Comparison of ENCODE assay signal across 28 cellular contexts in genomic region chr2:134029478-134029877, GRCh38.
"Had no signal": no experiment of that assay in that cellular context is flagged by ENCODE, and none has a peak within 500 bp of the region (broad histone marks: within the 10 kb centered on the region; RNA-seq: fewer than 3 reads in every experiment).

No MANE protein-coding gene starts in this region.

- H3K4me1 ChIP-seq: ascending aorta, breast epithelium, gastrocnemius medialis, lower lobe of right lung, uterus had no signal

- DNase-seq: activated CD4-positive, alpha-beta memory T cell treated with anti-CD3 and anti-CD28 coated beads for 36 hours; activated CD4-positive, alpha-beta T cell treated with anti-CD3 and anti-CD28 coated beads for 4 hours; activated CD8-positive, alpha-beta memory T cell treated with anti-CD3 and anti-CD28 coated beads, Interleukin-2, amount 50 U/mL, for 4 hours; activated gamma-delta T cell; activated naive CD4-positive, alpha-beta T cell treated with anti-CD3 and anti-CD28 coated beads, Interleukin-2, amount 10 ng/mL, durations not matched to agents 7 days and 5 days; activated naive CD8-positive, alpha-beta T cell treated with anti-CD3 and anti-CD28 coated beads, Interleukin-2, amount 10 ng/mL, durations not matched to agents 7 days and 5 days; activated T-cell treated with anti-CD3 and anti-CD28 coated beads, Interleukin-2, amount 50 U/mL, for 1 hour; effector memory CD4-positive, alpha-beta T cell; gastrocnemius medialis; glutamatergic neuron; lower lobe of right lung; mesenchymal stem cell; natural killer cell; spleen; stimulated activated naive CD4-positive, alpha-beta T cell; T-helper 9 cell; uterus had no signal

- H3K4me3 Mint-ChIP-seq: activated CD4-positive, alpha-beta memory T cell treated with anti-CD3 and anti-CD28 coated beads for 36 hours; activated naive CD4-positive, alpha-beta T cell treated with anti-CD3 and anti-CD28 coated beads, Interleukin-2, amount 10 ng/mL, durations not matched to agents 7 days and 5 days; activated naive CD8-positive, alpha-beta T cell treated with anti-CD3 and anti-CD28 coated beads, Interleukin-2, amount 10 ng/mL, durations not matched to agents 7 days and 5 days; activated T-helper 1 cell treated with anti-CD3 and anti-CD28 coated beads, Interleukin-12 subunit alpha, Interleukin-12 subunit beta, Interleukin-2, Interleukin-4 antibody, amounts not matched to agents 30 ng/mL and 10 ng/mL and 1 ng/mL, durations not matched to agents 14 hours and 24 hours and 36 hours; central memory CD8-positive, alpha-beta T cell; natural killer cell had no signal

- ATAC-seq: gastrocnemius medialis, lower lobe of right lung, natural killer cell had no signal

- H3K9me3 ChIP-seq: ascending aorta, breast epithelium, gastrocnemius medialis, lower lobe of right lung, neutrophil, spleen, uterus had no signal

- H3K27ac ChIP-seq: ascending aorta, breast epithelium, coronary artery, gastrocnemius medialis, hepatocyte, lower lobe of right lung, neutrophil, spleen, uterus, VCaP had no signal

- H3K9me3 Mint-ChIP-seq: activated CD4-positive, alpha-beta memory T cell treated with anti-CD3 and anti-CD28 coated beads for 36 hours; activated naive CD4-positive, alpha-beta T cell treated with anti-CD3 and anti-CD28 coated beads, Interleukin-2, amount 10 ng/mL, durations not matched to agents 7 days and 5 days; activated naive CD8-positive, alpha-beta T cell treated with anti-CD3 and anti-CD28 coated beads, Interleukin-2, amount 10 ng/mL, durations not matched to agents 7 days and 5 days; activated T-helper 1 cell treated with anti-CD3 and anti-CD28 coated beads, Interleukin-12 subunit alpha, Interleukin-12 subunit beta, Interleukin-2, Interleukin-4 antibody, amounts not matched to agents 30 ng/mL and 10 ng/mL and 1 ng/mL, durations not matched to agents 14 hours and 24 hours and 36 hours; central memory CD8-positive, alpha-beta T cell; natural killer cell; type B pancreatic cell had no signal

- H3K27me3 ChIP-seq: ascending aorta, uterus had no signal

- H3K4me1 Mint-ChIP-seq: activated naive CD4-positive, alpha-beta T cell treated with anti-CD3 and anti-CD28 coated beads, Interleukin-2, amount 10 ng/mL, durations not matched to agents 7 days and 5 days; activated naive CD8-positive, alpha-beta T cell treated with anti-CD3 and anti-CD28 coated beads, Interleukin-2, amount 10 ng/mL, durations not matched to agents 7 days and 5 days; central memory CD8-positive, alpha-beta T cell; natural killer cell had no signal

- H3K27ac Mint-ChIP-seq: activated CD4-positive, alpha-beta memory T cell treated with anti-CD3 and anti-CD28 coated beads for 36 hours; activated naive CD4-positive, alpha-beta T cell treated with anti-CD3 and anti-CD28 coated beads, Interleukin-2, amount 10 ng/mL, durations not matched to agents 7 days and 5 days; activated naive CD8-positive, alpha-beta T cell treated with anti-CD3 and anti-CD28 coated beads, Interleukin-2, amount 10 ng/mL, durations not matched to agents 7 days and 5 days; activated T-helper 1 cell treated with anti-CD3 and anti-CD28 coated beads, Interleukin-12 subunit alpha, Interleukin-12 subunit beta, Interleukin-2, Interleukin-4 antibody, amounts not matched to agents 30 ng/mL and 10 ng/mL and 1 ng/mL, durations not matched to agents 14 hours and 24 hours and 36 hours; natural killer cell; progenitor cell of endocrine pancreas; type B pancreatic cell had no signal

- H3K36me3 ChIP-seq: ascending aorta, breast epithelium, gastrocnemius medialis, lower lobe of right lung, neutrophil, spleen, uterus had no signal

- H3K4me3 ChIP-seq: ascending aorta, breast epithelium, coronary artery, dorsolateral prefrontal cortex, gastrocnemius medialis, hepatocyte, lower lobe of right lung, spleen, uterus had no signal

- H3K36me3 Mint-ChIP-seq: activated CD4-positive, alpha-beta memory T cell treated with anti-CD3 and anti-CD28 coated beads for 36 hours; activated naive CD4-positive, alpha-beta T cell treated with anti-CD3 and anti-CD28 coated beads, Interleukin-2, amount 10 ng/mL, durations not matched to agents 7 days and 5 days; activated naive CD8-positive, alpha-beta T cell treated with anti-CD3 and anti-CD28 coated beads, Interleukin-2, amount 10 ng/mL, durations not matched to agents 7 days and 5 days; natural killer cell; type B pancreatic cell had no signal
